In the genomic region with DNA sequence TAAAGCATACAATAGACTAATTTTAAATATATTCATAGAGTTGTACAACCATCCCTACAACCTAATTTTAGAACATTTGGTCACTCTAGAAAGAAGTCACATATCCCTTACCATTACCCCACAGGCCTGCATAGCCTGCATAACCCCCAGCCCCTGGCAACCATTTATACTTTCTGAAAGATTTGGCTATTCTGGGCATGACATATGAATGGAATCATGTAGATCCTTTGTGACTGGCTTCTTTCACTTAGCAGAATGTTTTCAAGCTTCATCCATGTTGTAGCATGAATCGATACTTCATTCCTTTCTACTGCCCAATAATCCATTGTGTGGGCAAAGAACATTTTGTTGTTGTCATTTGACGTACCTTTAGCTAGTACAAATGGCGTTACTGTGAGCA, we compare ENCODE assay signal across 14 cellular contexts.
DNase-seq lines count a peak whose midpoint lies in the region; ATAC-seq, FAIRE-seq and TF ChIP-seq lines count a peak whose summit lies in the region.
"Had no signal": no experiment of that assay in that cellular context is flagged by ENCODE, and none has a peak within 500 bp of the region (broad histone marks: within the 10 kb centered on the region; RNA-seq: fewer than 3 reads in every experiment).

No MANE protein-coding gene starts in this region.

- H3K27me3 ChIP-seq in ACC112 (ENCODE audit: insufficient read depth, low read length), result no peaks in the 10 kb centered on the region
- H3K27me3 ChIP-seq in ascending aorta, result no peaks in the 10 kb centered on the region
- no peaks in the 10 kb centered on the region for H3K27me3 ChIP-seq in hepatocyte
- H3K27me3 ChIP-seq in skeletal muscle satellite cell (ENCODE audit: control insufficient read depth, insufficient read depth, low read length), result no peaks in the 10 kb centered on the region

- H3K79me2 ChIP-seq in ACC112 (ENCODE audit: control insufficient read depth, insufficient read depth, low read length, unreplicated experiment) (peaks cover 27% of the 10 kb centered on the region), hepatocyte (peaks cover 19% of the 10 kb centered on the region)

- intact Hi-C loops in ascending aorta (cut with DNase I), result loop anchor here (5.0 kb wide), 1 partner anchor 152 kb away; a partner anchor contains a TSS
- intact Hi-C loops in posterior vena cava (cut with DNase I), result no loop called here
- intact Hi-C loops in left colon (cut with DNase I, micrococcal nuclease), result no loop called here

- peak overlapping the region; percentile 52; the same call in 1 of the 2 replicates for H3K4me3 ChIP-seq in ACC112 (ENCODE audit: low read depth, low read length)
- H3K4me3 ChIP-seq in ascending aorta, result peak overlapping the region in 1 of 2 donors; percentile 24
- H3K4me3 ChIP-seq in hepatocyte, result no peak overlapping the region
- H3K4me3 ChIP-seq in skeletal muscle satellite cell (ENCODE audit: low read length), result no peak overlapping the region

- peak overlapping the region; percentile 96 for H3K27ac ChIP-seq in ACC112 (ENCODE audit: low read depth, low read length)
- peak overlapping the region; percentile 67 to 70 for H3K27ac ChIP-seq in ascending aorta
- peak overlapping the region; percentile 68 for H3K27ac ChIP-seq in hepatocyte
- H3K27ac ChIP-seq: HL-60 had no signal

- peak overlapping the region; percentile 72 for H3K9ac ChIP-seq in skeletal muscle satellite cell (ENCODE audit: low read depth, low read length)

- ATAC-seq in left colon, result no peak

- H3K9me2 ChIP-seq in hepatocyte (replicated peaks; ENCODE audit: insufficient read depth), result no peaks in the 10 kb centered on the region

- FAIRE-seq in D721Med (lab: Jason Lieb, UNC), result no peak

- no peaks in the 10 kb centered on the region for H3K36me3 ChIP-seq in ACC112 (ENCODE audit: insufficient read depth, low read length)
- no peaks in the 10 kb centered on the region for H3K36me3 ChIP-seq in ascending aorta
- H3K36me3 ChIP-seq in hepatocyte (replicated peaks; ENCODE audit: insufficient read depth, low read depth), result no peaks in the 10 kb centered on the region
- no peaks in the 10 kb centered on the region for H3K36me3 ChIP-seq in skeletal muscle satellite cell (ENCODE audit: insufficient read depth, low read length)

- 77% methylated on average over 3 of the region's 3 CpGs for WGBS in hepatocyte (ENCODE audit: low lambda C conversion rate, missing lambda C conversion rate)

- H2AFZ ChIP-seq in ACC112 (ENCODE audit: low read length, unreplicated experiment) (peak overlapping the region; percentile 49), hepatocyte (no peak overlapping the region)

- H3K9me3 ChIP-seq in ascending aorta (no peaks in the 10 kb centered on the region), hepatocyte (ENCODE audit: low read depth) (no peaks in the 10 kb centered on the region), skeletal muscle satellite cell (replicated peaks; ENCODE audit: low read length) (no peaks in the 10 kb centered on the region)

- H3K4me2 ChIP-seq in hepatocyte, result peak overlapping the region; percentile 43
- H3K4me2 ChIP-seq in skeletal muscle satellite cell (ENCODE audit: low read length), result peak overlapping the region; percentile 58

- no peaks in the 10 kb centered on the region for H4K20me1 ChIP-seq in hepatocyte (ENCODE audit: insufficient read depth, poor library complexity, severe bottlenecking)

- DNase-seq in ascending aorta (ENCODE audit: low spot score in 2 of 2), result no peak
- DNase-seq in hepatocyte (ENCODE audit: low spot score), result no peak
- DNase-seq in posterior vena cava (ENCODE audit: low spot score), result no peak
- DNase-seq in activated CD4-positive, CD25-positive, alpha-beta regulatory T cell (lab: John Stamatoyannopoulos, UW), result no peak
- no peak for DNase-seq in D721Med (ENCODE audit: insufficient read length, low spot score)
- no peak for DNase-seq in left colon
- DNase-seq: activated CD4-positive, alpha-beta T cell treated with anti-CD3 and anti-CD28 coated beads for 4 hours; mesendoderm; NCI-H1417; NK-92 treated with Interleukin-12 subunit alpha and Interleukin-12 subunit beta, amount 100 ng/mL, for 24 hours; stimulated activated naive CD4-positive, alpha-beta T cell treated with Interleukin-2 at 50 U/mL for 16 hours had no signal

- H3K4me1 ChIP-seq in ACC112 (ENCODE audit: control insufficient read depth, insufficient read depth, low read length, unreplicated experiment) (peaks cover 86% of the 10 kb centered on the region), ascending aorta (peaks cover 0 to 60% of the 10 kb centered on the region in 2 donors), hepatocyte (ENCODE audit: insufficient read depth) (peaks cover 34% of the 10 kb centered on the region), skeletal muscle satellite cell (ENCODE audit: control insufficient read depth, insufficient read depth, low read length) (peaks cover 68% of the 10 kb centered on the region)

- TF ChIP-seq CTCF in ascending aorta (IDR thresholded peaks at IDR 0.05), result no peak
- TF ChIP-seq CTCF in hepatocyte (IDR thresholded peaks at IDR 0.05; ENCODE audit: poor library complexity), result no peak
- no peak for TF ChIP-seq CTCF in D721Med (IDR thresholded peaks at IDR 0.05; ENCODE audit: insufficient read depth, missing control alignments)
